Comparison of ENCODE assay signal across 10 cellular contexts in the genomic region with DNA sequence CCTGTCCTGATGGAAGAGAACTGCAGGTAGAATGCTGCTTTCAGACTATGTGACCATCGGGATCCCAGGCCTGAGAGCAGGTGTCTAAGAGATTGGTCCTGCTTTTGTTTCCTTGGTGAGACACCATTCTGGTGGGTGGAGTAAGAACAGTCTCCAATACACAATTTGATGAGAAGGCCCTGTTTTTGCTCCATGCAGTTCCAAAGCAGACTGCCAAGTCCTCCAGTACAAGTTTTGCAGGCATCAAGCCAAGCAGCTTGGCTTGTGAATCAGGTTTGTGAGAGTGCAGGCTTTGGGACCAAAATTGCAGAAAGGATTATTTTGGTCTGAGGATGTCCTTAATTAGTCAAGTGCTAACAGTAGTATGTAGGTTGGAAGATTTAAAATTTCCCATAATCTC.
A peak's percentile ranks its signal among the peaks of the same experiment; 100 is the strongest.
DNase-seq lines count a peak whose midpoint lies in the region; ATAC-seq, FAIRE-seq and TF ChIP-seq lines count a peak whose summit lies in the region.
"Had no signal": no experiment of that assay in that cellular context is flagged by ENCODE, and none has a peak within 500 bp of the region (broad histone marks: within the 10 kb centered on the region; RNA-seq: fewer than 3 reads in every experiment).

No MANE protein-coding gene starts in this region.

- H3F3A ChIP-seq in GM23338 (replicated peaks; ENCODE audit: low read depth), result no peaks in the 10 kb centered on the region

- H3K9me3 Mint-ChIP-seq in GM23338 (no peaks in the 10 kb centered on the region), astrocyte (ENCODE audit: unreplicated experiment) (no peaks in the 10 kb centered on the region)
- H3K9me3 Mint-ChIP-seq: natural killer cell treated with Interleukin-12 subunit alpha and Interleukin-12 subunit beta and Interleukin-15 and Interleukin-18, amount 100 ng/mL, for 72 hours had no signal

- H3K79me2 ChIP-seq in GM23338 (replicated peaks; ENCODE audit: insufficient read depth), result peaks cover under 1% of the 10 kb centered on the region; the same call in 1 of the 2 replicates
- peaks cover 53% of the 10 kb centered on the region for H3K79me2 ChIP-seq in astrocyte (ENCODE audit: insufficient read depth, low read length)

- no peak overlapping the region for H3K4me2 ChIP-seq in GM23338
- no peak overlapping the region for H3K4me2 ChIP-seq in astrocyte (ENCODE audit: low read length)

- TF ChIP-seq CTCF in GM23338 (conservative IDR thresholded peaks at IDR 0.05; ENCODE audit: low read depth in 2 of 2), result no peak
- TF ChIP-seq CTCF in astrocyte (IDR thresholded peaks at IDR 0.05; ENCODE audit: insufficient read depth, low read depth, low read length), result no peak

- H3K4me1 ChIP-seq in GM23338 (ENCODE audit: insufficient read depth), result peaks cover 4% of the 10 kb centered on the region; the same call in 1 of the 2 replicates
- H3K4me1 ChIP-seq in astrocyte (ENCODE audit: insufficient read depth, low read length), result peaks cover 8% of the 10 kb centered on the region

- H2AFZ ChIP-seq in GM23338, result no peak overlapping the region
- H2AFZ ChIP-seq in astrocyte (ENCODE audit: low read depth, low read length), result no peak overlapping the region

- ATAC-seq in GM23338 (no peak), sciatic nerve (peak; percentile 84)
- ATAC-seq: natural killer cell treated with Interleukin-12 subunit alpha and Interleukin-12 subunit beta and Interleukin-15 and Interleukin-18, amount 100 ng/mL, for 72 hours had no signal

- H3K27me3 ChIP-seq in GM23338 (ENCODE audit: insufficient read depth) (no peaks in the 10 kb centered on the region), astrocyte (ENCODE audit: insufficient read depth, low read length) (no peaks in the 10 kb centered on the region)

- H3K4me3 Mint-ChIP-seq in GM23338 (no peak overlapping the region), astrocyte (ENCODE audit: unreplicated experiment) (no peak overlapping the region)
- H3K4me3 Mint-ChIP-seq: natural killer cell treated with Interleukin-12 subunit alpha and Interleukin-12 subunit beta and Interleukin-15 and Interleukin-18, amount 100 ng/mL, for 72 hours had no signal

- H3K27ac Mint-ChIP-seq in GM23338, result no peak overlapping the region
- no peak overlapping the region for H3K27ac Mint-ChIP-seq in astrocyte (ENCODE audit: unreplicated experiment)
- H3K27ac Mint-ChIP-seq: natural killer cell treated with Interleukin-12 subunit alpha and Interleukin-12 subunit beta and Interleukin-15 and Interleukin-18, amount 100 ng/mL, for 72 hours had no signal

- DNase-seq in GM23338 (ENCODE audit: low spot score) (peak; percentile 43), astrocyte (ENCODE audit: low read depth) (peak; percentile 69), hippocampal formation (lab: John Stamatoyannopoulos, UW) (peak; percentile 12 to 29), sciatic nerve (ENCODE audit: low spot score) (peak; percentile 77), DMS53 (lab: John Stamatoyannopoulos, UW) (no peak), H4 (ENCODE audit: low spot score) (no peak)
- no peak for DNase-seq in activated CD4-positive, alpha-beta T cell treated with anti-CD3 and anti-CD28 coated beads for 4 hours
- DNase-seq: NCI-H2029 treated with DMSO at 0.1 percent for 48 hours had no signal

- no peak overlapping the region for H3K4me3 ChIP-seq in GM23338
- no peak overlapping the region for H3K4me3 ChIP-seq in astrocyte (ENCODE audit: insufficient read depth, low read depth, low read length)

- H4K20me1 ChIP-seq in GM23338 (replicated peaks; ENCODE audit: insufficient read depth), result no peaks in the 10 kb centered on the region
- H4K20me1 ChIP-seq in astrocyte (ENCODE audit: insufficient read depth, low read length), result peaks cover 48% of the 10 kb centered on the region

- intact Hi-C loops in sciatic nerve (cut with DNase I), result no loop called here

- no peak for FAIRE-seq in astrocyte (lab: Jason Lieb, UNC)
- FAIRE-seq: endometrium had no signal

- no peak overlapping the region for H3K9ac ChIP-seq in astrocyte (ENCODE audit: low read length)

- H3K4me1 Mint-ChIP-seq in GM23338 (peaks cover 47% of the 10 kb centered on the region), astrocyte (ENCODE audit: low read depth, unreplicated experiment) (peaks cover 15% of the 10 kb centered on the region)

- no peaks in the 10 kb centered on the region for H3K9me3 ChIP-seq in astrocyte (ENCODE audit: insufficient read depth, low read depth, low read length)

- H3K27me3 Mint-ChIP-seq in GM23338 (ENCODE audit: insufficient read depth, low read depth, poor library complexity) (peaks cover 4% of the 10 kb centered on the region), astrocyte (ENCODE audit: low read depth, unreplicated experiment) (no peaks in the 10 kb centered on the region)

- H3K36me3 ChIP-seq in GM23338 (ENCODE audit: insufficient read depth) (no peaks in the 10 kb centered on the region), astrocyte (ENCODE audit: insufficient read depth, low read length) (peaks cover under 1% of the 10 kb centered on the region)

- H3K27ac ChIP-seq in GM23338 (ENCODE audit: low read depth) (no peak overlapping the region), astrocyte (ENCODE audit: low read depth, low read length) (no peak overlapping the region)

- H3K36me3 Mint-ChIP-seq in GM23338 (ENCODE audit: low read depth), result no peaks in the 10 kb centered on the region
- H3K36me3 Mint-ChIP-seq in astrocyte (ENCODE audit: low read depth, unreplicated experiment), result peaks cover 8% of the 10 kb centered on the region
- H3K36me3 Mint-ChIP-seq: natural killer cell treated with Interleukin-12 subunit alpha and Interleukin-12 subunit beta and Interleukin-15 and Interleukin-18, amount 100 ng/mL, for 72 hours had no signal

- no peaks in the 10 kb centered on the region for H3K9me2 ChIP-seq in GM23338 (ENCODE audit: insufficient read depth)

TF ChIP-seq in GM23338, 12 proteins besides CTCF, POLR2A, EP300 and RAD21 (continues in another document):
- no peak for TF ChIP-seq EZH2phosphoT487 (IDR thresholded peaks at IDR 0.05; ENCODE audit: unreplicated experiment)
- no peak for TF ChIP-seq CREB1 (CRISPR knock-in tag; IDR thresholded peaks at IDR 0.05; ENCODE audit: low read depth)
- TF ChIP-seq STAT1 (IDR thresholded peaks at IDR 0.05; ENCODE audit: unreplicated experiment), result no peak
- no peak for TF ChIP-seq NANOG (IDR thresholded peaks at IDR 0.05; ENCODE audit: borderline replicate concordance)
- TF ChIP-seq ZNF114 (CRISPR knock-in tag; IDR thresholded peaks at IDR 0.05), result no peak
- TF ChIP-seq, protein P1, sequence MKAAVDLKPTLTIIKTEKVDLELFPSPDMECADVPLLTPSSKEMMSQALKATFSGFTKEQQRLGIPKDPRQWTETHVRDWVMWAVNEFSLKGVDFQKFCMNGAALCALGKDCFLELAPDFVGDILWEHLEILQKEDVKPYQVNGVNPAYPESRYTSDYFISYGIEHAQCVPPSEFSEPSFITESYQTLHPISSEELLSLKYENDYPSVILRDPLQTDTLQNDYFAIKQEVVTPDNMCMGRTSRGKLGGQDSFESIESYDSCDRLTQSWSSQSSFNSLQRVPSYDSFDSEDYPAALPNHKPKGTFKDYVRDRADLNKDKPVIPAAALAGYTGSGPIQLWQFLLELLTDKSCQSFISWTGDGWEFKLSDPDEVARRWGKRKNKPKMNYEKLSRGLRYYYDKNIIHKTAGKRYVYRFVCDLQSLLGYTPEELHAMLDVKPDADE (IDR thresholded peaks at IDR 0.05), result no peak

Comparison
In these comparisons a context has a peak if more than half of its experiments do, and no peak if none do; other contexts are left out.
1. DNase-seq: peak in GM23338 (single experiment), astrocyte (single experiment), hippocampal formation (2 of 2) and sciatic nerve (single experiment); none in DMS53 (single experiment), activated CD4-positive, alpha-beta T cell treated with anti-CD3 and anti-CD28 coated beads for 4 hours (0 of 2) and H4 (single experiment).